10 cellular contexts compared by ENCODE assay signal in the genomic region with DNA sequence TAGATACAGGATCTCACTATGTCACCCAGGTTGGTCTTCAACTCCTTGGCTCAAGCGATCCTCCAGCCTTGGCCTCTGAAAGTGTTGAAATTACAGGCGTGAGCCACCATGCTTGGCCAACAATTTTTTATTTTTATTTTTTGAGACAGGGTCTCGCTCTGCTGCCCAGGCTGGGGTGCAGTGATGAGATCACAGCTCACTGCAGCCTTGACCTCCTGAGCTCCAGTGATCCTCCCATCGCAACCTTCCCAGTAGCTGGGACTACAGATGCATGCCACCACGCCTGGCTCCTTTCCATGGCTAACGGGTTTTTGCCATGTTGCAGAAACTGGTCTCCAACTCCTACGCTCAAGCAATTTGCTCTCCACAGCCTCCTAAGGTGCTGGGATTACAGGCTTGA.
"Had no signal": no experiment of that assay in that cellular context is flagged by ENCODE, and none has a peak within 500 bp of the region (broad histone marks: within the 10 kb centered on the region; RNA-seq: fewer than 3 reads in every experiment).

No MANE protein-coding gene starts in this region.

- H3K9me3 ChIP-seq: HAP-1 had no signal

- H3K4me2 ChIP-seq: KMS-11 had no signal

- H3K4me3 Mint-ChIP-seq: HFFc6 had no signal

- H3K36me3 ChIP-seq: HAP-1 had no signal

- H3K27ac ChIP-seq: GM23248, HL-60, KMS-11 had no signal

- H3K4me1 ChIP-seq: HAP-1 had no signal

- H3K27ac Mint-ChIP-seq: HFFc6 had no signal

- DNase-seq: GM23248, GOT3, H7, HFFc6, IMR-90, KBM-7 had no signal

- H3K9ac ChIP-seq: GM23248, KMS-11 had no signal

- H2AFZ ChIP-seq: GM23248 had no signal

- ATAC-seq: HCT116 had no signal

- H3K4me3 ChIP-seq: GM23248, HAP-1 had no signal
